In the genomic region with DNA sequence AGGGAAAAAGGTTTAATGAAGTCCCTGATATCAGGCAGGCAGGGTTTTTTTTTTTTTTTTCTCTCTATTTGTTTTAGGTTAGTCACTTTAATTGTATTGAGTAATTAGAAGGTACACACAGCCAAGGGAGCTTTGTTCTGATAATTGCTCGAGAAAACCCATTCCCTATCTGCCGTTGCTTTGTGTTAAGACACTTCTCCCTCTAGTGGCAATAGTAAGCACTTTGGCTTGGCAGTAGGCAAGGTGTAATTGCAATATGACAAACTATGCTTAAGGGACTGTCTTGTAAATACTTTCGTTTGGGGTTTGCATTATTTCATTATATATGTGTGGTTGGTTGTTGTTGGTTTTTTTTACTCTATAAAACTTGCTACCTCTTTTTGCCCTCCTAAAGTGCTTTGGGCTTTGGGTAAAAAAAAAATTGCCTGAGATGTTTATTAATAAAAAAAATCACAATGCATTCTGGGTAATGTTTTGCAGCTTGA, we compare ENCODE assay signal across 1 cellular context.
TF ChIP-seq lines count a peak whose summit lies in the region.

No MANE protein-coding gene starts in this region.

TF ChIP-seq in WTC11, 78 proteins besides CTCF, POLR2A, EP300 and RAD21 (continued from another document):
- TF ChIP-seq, protein P1, sequence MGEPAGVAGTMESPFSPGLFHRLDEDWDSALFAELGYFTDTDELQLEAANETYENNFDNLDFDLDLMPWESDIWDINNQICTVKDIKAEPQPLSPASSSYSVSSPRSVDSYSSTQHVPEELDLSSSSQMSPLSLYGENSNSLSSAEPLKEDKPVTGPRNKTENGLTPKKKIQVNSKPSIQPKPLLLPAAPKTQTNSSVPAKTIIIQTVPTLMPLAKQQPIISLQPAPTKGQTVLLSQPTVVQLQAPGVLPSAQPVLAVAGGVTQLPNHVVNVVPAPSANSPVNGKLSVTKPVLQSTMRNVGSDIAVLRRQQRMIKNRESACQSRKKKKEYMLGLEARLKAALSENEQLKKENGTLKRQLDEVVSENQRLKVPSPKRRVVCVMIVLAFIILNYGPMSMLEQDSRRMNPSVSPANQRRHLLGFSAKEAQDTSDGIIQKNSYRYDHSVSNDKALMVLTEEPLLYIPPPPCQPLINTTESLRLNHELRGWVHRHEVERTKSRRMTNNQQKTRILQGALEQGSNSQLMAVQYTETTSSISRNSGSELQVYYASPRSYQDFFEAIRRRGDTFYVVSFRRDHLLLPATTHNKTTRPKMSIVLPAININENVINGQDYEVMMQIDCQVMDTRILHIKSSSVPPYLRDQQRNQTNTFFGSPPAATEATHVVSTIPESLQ (CRISPR knock-in tag; IDR thresholded peaks at IDR 0.05) = no peak
- no peak for TF ChIP-seq CREB1 (CRISPR knock-in tag; IDR thresholded peaks at IDR 0.05)
- no peak for TF ChIP-seq GTF2I (CRISPR knock-in tag; conservative IDR thresholded peaks at IDR 0.05)
- TF ChIP-seq JAZF1 (CRISPR knock-in tag; IDR thresholded peaks at IDR 0.05) = no peak
- TF ChIP-seq E2F4 (CRISPR knock-in tag; IDR thresholded peaks at IDR 0.05; ENCODE audit: borderline replicate concordance, low read depth) = no peak
- no peak for TF ChIP-seq MYBL2 (CRISPR knock-in tag; IDR thresholded peaks at IDR 0.05)
TF ChIP-seq in WTC11: peak in this region for 0.
